9 cellular contexts compared by ENCODE assay signal in genomic region chr2:190320696-190321095, GRCh38. TPM values are rescaled to one million over a fixed set of nuclear protein-coding genes. Genes with fewer than 3 reads are reported as not detected.
A peak's percentile ranks its signal among the peaks of the same experiment; 100 is the strongest.
DNase-seq lines count a peak whose midpoint lies in the region; ATAC-seq and TF ChIP-seq lines count a peak whose summit lies in the region.
"Had no signal": no experiment of that assay in that cellular context is flagged by ENCODE, and none has a peak within 500 bp of the region (broad histone marks: within the 10 kb centered on the region; RNA-seq: fewer than 3 reads in every experiment).

No MANE protein-coding gene starts in this region.

- no peak overlapping the region for H3K4me3 ChIP-seq in left ventricle myocardium inferior
- no peak overlapping the region for H3K4me3 ChIP-seq in right cardiac atrium (ENCODE audit: low read length)
- no peak overlapping the region for H3K4me3 ChIP-seq in upper lobe of right lung

- TF ChIP-seq CTCF in left ventricle myocardium inferior (IDR thresholded peaks at IDR 0.05; ENCODE audit: borderline replicate concordance) (no peak), upper lobe of right lung (IDR thresholded peaks at IDR 0.05) (no peak)

- H3K27ac ChIP-seq in left ventricle myocardium inferior (replicated peaks) (peak overlapping the region; percentile 91), right cardiac atrium (ENCODE audit: low read length) (no peak overlapping the region), upper lobe of right lung (peak overlapping the region; percentile 85)

- H3K36me3 ChIP-seq in left ventricle myocardium inferior: no peaks in the 10 kb centered on the region
- no peaks in the 10 kb centered on the region for H3K36me3 ChIP-seq in upper lobe of right lung

- POLR2A ChIA-PET in naive thymus-derived CD8-positive, alpha-beta T cell (lab: Charles Lee): interaction anchor here (0.6 kb wide), 1 partner anchor 560 kb away, joined by 4 read pairs; the partner anchor contains the start of gene GLS

- WGBS in right cardiac atrium: 87% methylated on average over 4 of the region's 4 CpGs

- no peaks in the 10 kb centered on the region for H3K9me3 Mint-ChIP-seq in activated naive CD4-positive, alpha-beta T cell treated with anti-CD3 and anti-CD28 coated beads, Interleukin-2, amount 50 U/mL, for 24 hours
- H3K9me3 Mint-ChIP-seq in naive thymus-derived CD8-positive, alpha-beta T cell: no peaks in the 10 kb centered on the region

- no peak for ATAC-seq in right cardiac atrium
- no peak for ATAC-seq in naive thymus-derived CD8-positive, alpha-beta T cell
- no peak for ATAC-seq in upper lobe of right lung

- peak overlapping the region; percentile 94 for H3K27ac Mint-ChIP-seq in activated naive CD4-positive, alpha-beta T cell treated with anti-CD3 and anti-CD28 coated beads, Interleukin-2, amount 50 U/mL, for 24 hours
- peak overlapping the region; percentile 48 to 100 (median 98) for H3K27ac Mint-ChIP-seq in naive thymus-derived CD8-positive, alpha-beta T cell

- H3K4me3 Mint-ChIP-seq in activated naive CD4-positive, alpha-beta T cell treated with anti-CD3 and anti-CD28 coated beads, Interleukin-2, amount 50 U/mL, for 24 hours: peak overlapping the region; percentile 93
- H3K4me3 Mint-ChIP-seq in naive thymus-derived CD8-positive, alpha-beta T cell: peak overlapping the region; percentile 94 to 100 (median 100)

- intact Hi-C loops in left ventricle myocardium inferior (cut with micrococcal nuclease): no loop called here
- intact Hi-C loops in right cardiac atrium (cut with DNase I): no loop called here
- intact Hi-C loops in upper lobe of right lung (cut with DNase I): no loop called here

- peaks cover 3% of the 10 kb centered on the region for H3K36me3 Mint-ChIP-seq in activated naive CD4-positive, alpha-beta T cell treated with anti-CD3 and anti-CD28 coated beads, Interleukin-2, amount 50 U/mL, for 24 hours
- peaks cover 0 to 5% (median 0%) of the 10 kb centered on the region in 3 donors for H3K36me3 Mint-ChIP-seq in naive thymus-derived CD8-positive, alpha-beta T cell

- H3K4me1 ChIP-seq in left ventricle myocardium inferior: peaks cover 25% of the 10 kb centered on the region
- H3K4me1 ChIP-seq in right cardiac atrium (ENCODE audit: control insufficient read depth, insufficient read depth, low read length): peaks cover 5% of the 10 kb centered on the region
- H3K4me1 ChIP-seq in upper lobe of right lung: peaks cover 15% of the 10 kb centered on the region

- H3K9me3 ChIP-seq in left ventricle myocardium inferior (replicated peaks): no peaks in the 10 kb centered on the region
- H3K9me3 ChIP-seq in right cardiac atrium (ENCODE audit: control insufficient read depth, low read length): no peaks in the 10 kb centered on the region
- no peaks in the 10 kb centered on the region for H3K9me3 ChIP-seq in upper lobe of right lung

- peaks cover 44% of the 10 kb centered on the region for H3K4me1 Mint-ChIP-seq in activated naive CD4-positive, alpha-beta T cell treated with anti-CD3 and anti-CD28 coated beads, Interleukin-2, amount 50 U/mL, for 24 hours
- peaks cover 19 to 49% (median 47%) of the 10 kb centered on the region in 4 donors for H3K4me1 Mint-ChIP-seq in naive thymus-derived CD8-positive, alpha-beta T cell

- DNase-seq in left ventricle myocardium inferior (no peak), right cardiac atrium (no peak), upper lobe of right lung (no peak), COR-L47 (lab: John Stamatoyannopoulos, UW) (no peak), amniotic stem cell (lab: John Stamatoyannopoulos, UW) (no peak), NCI-H748 treated with DMSO at 0.1 percent for 48 hours (lab: John Stamatoyannopoulos, UW) (no peak)
- DNase-seq in naive thymus-derived CD8-positive, alpha-beta T cell: no peak
- DNase-seq: NCI-H1092 treated with DMSO at 0.1 percent for 48 hours had no signal

- no peaks in the 10 kb centered on the region for H3K27me3 ChIP-seq in left ventricle myocardium inferior (ENCODE audit: low read depth)
- H3K27me3 ChIP-seq in right cardiac atrium (ENCODE audit: control insufficient read depth, insufficient read depth): no peaks in the 10 kb centered on the region
- no peaks in the 10 kb centered on the region for H3K27me3 ChIP-seq in upper lobe of right lung

- H3K27me3 Mint-ChIP-seq in activated naive CD4-positive, alpha-beta T cell treated with anti-CD3 and anti-CD28 coated beads, Interleukin-2, amount 50 U/mL, for 24 hours: no peaks in the 10 kb centered on the region
- H3K27me3 Mint-ChIP-seq in naive thymus-derived CD8-positive, alpha-beta T cell: peaks cover 0 to 6% (median 3%) of the 10 kb centered on the region in 5 donors

RNA-seq across cellular contexts. Expression of gene HIBCH, which starts 1.1 kb away (rescaled TPM):
- total RNA-seq in left ventricle myocardium inferior (24.5 TPM), right cardiac atrium (10 to 100 TPM; 30.4 to 48.5 (median 39.4) TPM), upper lobe of right lung (23.3 TPM)
- polyA plus RNA-seq in right cardiac atrium: 25.2 TPM
- total RNA-seq in naive thymus-derived CD8-positive, alpha-beta T cell: 10 to 100 TPM; 18.5 to 19.6 TPM
- polyA plus RNA-seq in naive thymus-derived CD8-positive, alpha-beta T cell: 10 to 100 TPM; 18.0 to 24.5 (median 19.5) TPM

RNA-seq across cellular contexts. Expression of gene INPP1, which starts 22.7 kb away (rescaled TPM):
- total RNA-seq in left ventricle myocardium inferior (15.0 TPM), right cardiac atrium (10 to 100 TPM; 40.1 to 46.3 (median 43.2) TPM), upper lobe of right lung (38.1 TPM)
- 35.7 TPM for polyA plus RNA-seq in right cardiac atrium
- total RNA-seq in naive thymus-derived CD8-positive, alpha-beta T cell: 1 to 10 TPM; 2.2 to 3.6 TPM
- 1 to 10 TPM; 1.2 to 2.8 (median 2.7) TPM for polyA plus RNA-seq in naive thymus-derived CD8-positive, alpha-beta T cell
